17 cellular contexts compared by ENCODE assay signal in genomic region chr9:8539681-8540197, GRCh38.
DNase-seq lines count a peak whose midpoint lies in the region.
"Had no signal": no experiment of that assay in that cellular context is flagged by ENCODE, and none has a peak within 500 bp of the region (broad histone marks: within the 10 kb centered on the region; RNA-seq: fewer than 3 reads in every experiment).

No MANE protein-coding gene starts in this region.

- H3K27ac ChIP-seq in caudate nucleus (ENCODE audit: low read depth, low read length) (peak overlapping the region; percentile 22), layer of hippocampus (ENCODE audit: low read depth, low read length) (peak overlapping the region; percentile 16), substantia nigra (ENCODE audit: low read depth, low read length, poor library complexity, severe bottlenecking) (peak overlapping the region; percentile 71)
- H3K27ac ChIP-seq: 22Rv1; BLaER1 treated with 17β-estradiol and CSF1 and Interleukin-3, amounts not matched to agents 10 nM and 100 nM had no signal

- no peaks in the 10 kb centered on the region for H3K27me3 ChIP-seq in layer of hippocampus (ENCODE audit: control insufficient read depth, insufficient read depth, low read length)
- H3K27me3 ChIP-seq: BE2C; BLaER1 treated with 17β-estradiol and CSF1 and Interleukin-3, amounts not matched to agents 10 nM and 100 nM had no signal

- DNase-seq in Ammon's horn (ENCODE audit: low spot score) (peak; percentile 32), caudate nucleus (lab: John Stamatoyannopoulos, UW) (no peak), substantia nigra (lab: John Stamatoyannopoulos, UW) (no peak), NCI-H2081 treated with DMSO at 0.1 percent for 48 hours (lab: John Stamatoyannopoulos, UW) (no peak), NCI-H146 (lab: John Stamatoyannopoulos, UW) (no peak), NCI-H226 (no peak)
- no peak for DNase-seq in activated CD4-positive, alpha-beta T cell treated with anti-CD3 and anti-CD28 coated beads for 1 hour
- DNase-seq: BE2C; CD4-positive, alpha-beta T cell; CD8-positive, alpha-beta memory T cell; DMS53; DMS79 treated with DMSO at 0.1 percent for 48 hours; GF-D8; GOT3 had no signal

Comparison
In these comparisons a context has a peak if more than half of its experiments do, and no peak if none do; other contexts are left out.
1. H3K27ac ChIP-seq: peak in every context shown above with its lines; median percentile 71 in substantia nigra; 22 in caudate nucleus; 16 in layer of hippocampus.